ENCODE assay signal across 25 cellular contexts in genomic region chr12:58850826-58851225, GRCh38.
DNase-seq lines count a peak whose midpoint lies in the region; ATAC-seq lines count a peak whose summit lies in the region.
"Had no signal": no experiment of that assay in that cellular context is flagged by ENCODE, and none has a peak within 500 bp of the region (broad histone marks: within the 10 kb centered on the region; RNA-seq: fewer than 3 reads in every experiment).

No MANE protein-coding gene starts in this region.

- DNase-seq in AG08395 (ENCODE audit: low spot score) (peak; percentile 35), EL (peak; percentile 42), NCI-H69 (lab: John Stamatoyannopoulos, UW) (peak; percentile 22), iris pigment epithelial cell (ENCODE audit: low read depth) (peak; percentile 11), retina (no peak), NCI-H2171 (lab: John Stamatoyannopoulos, UW) (no peak)
- DNase-seq in activated T-cell treated with anti-CD3 and anti-CD28 coated beads, Interleukin-2, amount 50 U/mL, for 48 hours: no peak
- DNase-seq: 8988T; BE2C; CD4-positive, CD25-positive, alpha-beta regulatory T cell; DMS79; H7; MM.1S; NCI-H1048; NCI-H1436; NCI-H187 treated with DMSO at 0.1 percent for 48 hours; NCI-H2227 treated with DMSO at 0.1 percent for 48 hours; NCI-H510A; NCI-H748 treated with DMSO at 0.1 percent for 48 hours; NK-92 treated with Interleukin-12 subunit alpha and Interleukin-12 subunit beta, amount 100 ng/mL, for 24 hours; Peyer's patch had no signal

- no peak for ATAC-seq in HG03571 (IDR thresholded peaks at IDR 0.05; ENCODE audit: unreplicated experiment)
- ATAC-seq: HepG2, K562, SK-N-SH treated with all-trans-retinoic acid at 6 μM for 48 hours had no signal

Comparison
In these comparisons a context has a peak if more than half of its experiments do, and no peak if none do; other contexts are left out.
1. DNase-seq: peak in AG08395 (single experiment), EL (single experiment), NCI-H69 (single experiment) and iris pigment epithelial cell (single experiment); none in retina (single experiment), NCI-H2171 (single experiment) and activated T-cell treated with anti-CD3 and anti-CD28 coated beads, Interleukin-2, amount 50 U/mL, for 48 hours (0 of 2).